ENCODE assay signal across 17 cellular contexts in genomic region chr20:16919841-16920240, GRCh38.
DNase-seq lines count a peak whose midpoint lies in the region; ATAC-seq and TF ChIP-seq lines count a peak whose summit lies in the region.
"Had no signal": no experiment of that assay in that cellular context is flagged by ENCODE, and none has a peak within 500 bp of the region (broad histone marks: within the 10 kb centered on the region; RNA-seq: fewer than 3 reads in every experiment).

No MANE protein-coding gene starts in this region.

- H2BK15ac ChIP-seq in IMR-90 (ENCODE audit: low read depth, low read length) (peak overlapping the region; percentile 82; the same call in 2 of the 3 replicates), mesendoderm (replicated peaks; ENCODE audit: low read depth) (no peak overlapping the region)

- in situ Hi-C loops in IMR-90 (cut with MboI; ENCODE audit: low sequenced_read_pairs) = no loop called here

- H2BK120ac ChIP-seq in IMR-90 (ENCODE audit: low read depth, low read length) (peak overlapping the region; percentile 50; the same call in 1 of the 2 replicates), mesendoderm (ENCODE audit: low read depth, low read length) (no peak overlapping the region)

- H3K18ac ChIP-seq in IMR-90 (ENCODE audit: low read depth, low read length) = peak overlapping the region; percentile 35
- no peak overlapping the region for H3K18ac ChIP-seq in mesendoderm (ENCODE audit: low read length)

- POLR2A ChIA-PET in IMR-90 (lab: Charles Lee; ENCODE audit: unreplicated experiment) = no interaction called here
- POLR2A ChIA-PET in HEK293T (lab: Yijun Ruan, JAX) = no interaction called here

- CTCF ChIA-PET in IMR-90 (lab: Yijun Ruan, JAX) (no interaction called here), HEK293T (lab: Yijun Ruan, JAX) (no interaction called here)

- no peak overlapping the region for H2AK9ac ChIP-seq in IMR-90 (replicated peaks; ENCODE audit: low read depth, low read length, poor library complexity)

- no peak overlapping the region for H4K8ac ChIP-seq in IMR-90 (ENCODE audit: low read depth in 2 of 2, low read length in 2 of 2)
- H4K8ac ChIP-seq in mesendoderm (ENCODE audit: low read depth, low read length) = no peak overlapping the region

- H3K9me3 ChIP-seq in IMR-90 (ENCODE audit: control insufficient read depth, insufficient read depth, low read length) = no peaks in the 10 kb centered on the region
- H3K9me3 ChIP-seq: A549, Caco-2 had no signal

- H4K91ac ChIP-seq in IMR-90 (ENCODE audit: insufficient read depth, low read depth, low read length) = 0 out of 2 replicates have a peak overlapping the region, but pooled peaks have one; percentile 14

- H3K27me3 ChIP-seq in IMR-90 (ENCODE audit: control insufficient read depth, insufficient read depth, low read length) (no peaks in the 10 kb centered on the region), mesendoderm (ENCODE audit: insufficient read depth, low read length, poor library complexity) (no peaks in the 10 kb centered on the region)
- H3K27me3 ChIP-seq: BLaER1 treated with 17β-estradiol and CSF1 and Interleukin-3, amounts not matched to agents 10 nM and 100 nM had no signal

- peaks cover 13% of the 10 kb centered on the region for H3K9me1 ChIP-seq in IMR-90 (ENCODE audit: insufficient read depth, low read length)

- no peak for TF ChIP-seq RAD21 in IMR-90 (IDR thresholded peaks at IDR 0.05; ENCODE audit: low read length)

- TF ChIP-seq CTCF in IMR-90 (conservative IDR thresholded peaks at IDR 0.05; ENCODE audit: low read depth, low read length) = no peak

- intact Hi-C loops in IMR-90 (cut with micrococcal nuclease) = no loop called here

- no peaks in the 10 kb centered on the region for H4K20me1 ChIP-seq in IMR-90 (ENCODE audit: insufficient read depth, low read length)
- H4K20me1 ChIP-seq: BLaER1 treated with 17β-estradiol and CSF1 and Interleukin-3, amounts not matched to agents 10 nM and 100 nM had no signal

- H4K5ac ChIP-seq in IMR-90 (ENCODE audit: low read depth, low read length) (no peak overlapping the region), mesendoderm (ENCODE audit: low read length) (no peak overlapping the region)

- no peaks in the 10 kb centered on the region for H3K36me3 ChIP-seq in IMR-90 (ENCODE audit: control insufficient read depth, insufficient read depth, low read length)
- no peaks in the 10 kb centered on the region for H3K36me3 ChIP-seq in mesendoderm (ENCODE audit: control insufficient read depth, insufficient read depth, low read length)
- H3K36me3 ChIP-seq: BLaER1 treated with 17β-estradiol and CSF1 and Interleukin-3, amounts not matched to agents 10 nM and 100 nM had no signal

- TF ChIP-seq POLR2A in IMR-90 (IDR thresholded peaks at IDR 0.05; ENCODE audit: low read depth, low read length) = no peak

- H3K4me2 ChIP-seq in IMR-90 (ENCODE audit: low read depth, low read length) = no peak overlapping the region
- no peak overlapping the region for H3K4me2 ChIP-seq in mesendoderm (ENCODE audit: low read length)
- H3K4me2 ChIP-seq: A549; BLaER1 treated with 17β-estradiol and CSF1 and Interleukin-3, amounts not matched to agents 10 nM and 100 nM had no signal

- H3K9ac ChIP-seq in IMR-90 (ENCODE audit: low read depth, low read length) (no peak overlapping the region), mesendoderm (ENCODE audit: low read length) (no peak overlapping the region)
- H3K9ac ChIP-seq: BLaER1 treated with 17β-estradiol and CSF1 and Interleukin-3, amounts not matched to agents 10 nM and 100 nM had no signal

- H2BK5ac ChIP-seq in IMR-90 (ENCODE audit: low read depth, low read length, poor library complexity, severe bottlenecking) (no peak overlapping the region), mesendoderm (ENCODE audit: low read length) (no peak overlapping the region)

- H3K56ac ChIP-seq in IMR-90 (ENCODE audit: extremely low read depth, insufficient read depth, low read length) = no peak overlapping the region
- no peak overlapping the region for H3K56ac ChIP-seq in mesendoderm (ENCODE audit: low read length)

- ATAC-seq in IMR-90 (ENCODE audit: low read depth) = no peak
- no peak for ATAC-seq in HG03460 (IDR thresholded peaks at IDR 0.05; ENCODE audit: unreplicated experiment)
- ATAC-seq: A549; CD8-positive, alpha-beta T cell had no signal

- no CpG with 5 or more reads among the region's 5 CpGs for WGBS in IMR-90 (ENCODE audit: extremely low coverage in 2 of 2, insufficient read length in 1 of 2), 2 experiments
- WGBS in mesendoderm (ENCODE audit: extremely low coverage, insufficient coverage, low lambda C conversion rate) = no CpG with 5 or more reads among the region's 5 CpGs

- H2BK20ac ChIP-seq in IMR-90 (ENCODE audit: low read depth, low read length) = no peak overlapping the region

- H3K23ac ChIP-seq in IMR-90 (ENCODE audit: low read depth, low read length) (no peak overlapping the region), mesendoderm (ENCODE audit: low read length) (no peak overlapping the region)

- dilution Hi-C loops in IMR-90 (cut with HindIII; ENCODE audit: low sequenced_read_pairs, unreplicated experiment) = no loop called here

- H3K14ac ChIP-seq in IMR-90 (replicated peaks; ENCODE audit: low read depth, low read length) = no peak overlapping the region

- BruUV-seq in IMR-90 (replicated peaks; lab: Mats Ljungman, UMichigan) = no TSS peak

- no peak overlapping the region for H3K27ac ChIP-seq in IMR-90 (ENCODE audit: insufficient read depth, low read length)
- H3K27ac ChIP-seq in mesendoderm (ENCODE audit: low read depth, low read length) = no peak overlapping the region
- H3K27ac ChIP-seq: 22Rv1; A549; BLaER1 treated with 17β-estradiol and CSF1 and Interleukin-3, amounts not matched to agents 10 nM and 100 nM; C4-2B had no signal

- H3K4ac ChIP-seq in IMR-90 (ENCODE audit: low read depth, low read length) = no peak overlapping the region
- no peak overlapping the region for H3K4ac ChIP-seq in mesendoderm (ENCODE audit: low read depth, low read length)

- H2AK5ac ChIP-seq in IMR-90 (ENCODE audit: low read depth, low read length) = no peak overlapping the region; the same call in 1 of the 2 replicates
- no peak overlapping the region for H2AK5ac ChIP-seq in mesendoderm (ENCODE audit: low read length)

- H2AFZ ChIP-seq in IMR-90 (replicated peaks; ENCODE audit: low read length, poor library complexity) = no peak overlapping the region

- H3K79me1 ChIP-seq in IMR-90 (ENCODE audit: low read depth in 1 of 2, low read length in 2 of 2) = no peaks in the 10 kb centered on the region
- no peaks in the 10 kb centered on the region for H3K79me1 ChIP-seq in mesendoderm (ENCODE audit: low read length)

- no peak overlapping the region for H3K4me3 ChIP-seq in IMR-90 (ENCODE audit: insufficient read depth, low read depth, low read length)
- H3K4me3 ChIP-seq in mesendoderm (ENCODE audit: low read length) = no peak overlapping the region
- H3K4me3 ChIP-seq: A549; BLaER1 treated with 17β-estradiol and CSF1 and Interleukin-3, amounts not matched to agents 10 nM and 100 nM had no signal

- H3K79me2 ChIP-seq in mesendoderm (ENCODE audit: control insufficient read depth, insufficient read depth, low read length) = no peaks in the 10 kb centered on the region

- H3K4me1 ChIP-seq in IMR-90 (ENCODE audit: control insufficient read depth, insufficient read depth, low read length) (peaks cover 12% of the 10 kb centered on the region), mesendoderm (ENCODE audit: control insufficient read depth, low read depth, low read length) (no peaks in the 10 kb centered on the region)
- H3K4me1 ChIP-seq: Caco-2 had no signal

- DNase-seq in IMR-90 (no peak), NCI-H82 treated with DMSO at 0.1 percent for 48 hours (lab: John Stamatoyannopoulos, UW; ENCODE audit: unreplicated experiment) (peak; percentile 73), mesendoderm (peak; percentile 59), HEK293T (ENCODE audit: extremely low spot score) (no peak), globus pallidus (ENCODE audit: low spot score) (no peak)
- DNase-seq: AML-193; Caco-2; Calu3; CD4-positive, alpha-beta T cell; CD8-positive, alpha-beta T cell; DMS79 treated with DMSO at 0.1 percent for 48 hours; GF-D8 had no signal

TF ChIP-seq in IMR-90, 13 proteins besides CTCF, POLR2A, EP300 and RAD21 (continues in another document):
- no peak for TF ChIP-seq MAZ (IDR thresholded peaks at IDR 0.05; ENCODE audit: borderline replicate concordance, low read depth, low read length)
- TF ChIP-seq USF2 (IDR thresholded peaks at IDR 0.05; ENCODE audit: low read depth, low read length) = no peak

TF ChIP-seq in HEK293T, 16 proteins besides CTCF, POLR2A, EP300 and RAD21:
- TF ChIP-seq FOXM1 (IDR thresholded peaks at IDR 0.05; ENCODE audit: borderline replicate concordance) = no peak
- TF ChIP-seq FOXA1 (IDR thresholded peaks at IDR 0.05) = no peak
- no peak for TF ChIP-seq HDGF (IDR thresholded peaks at IDR 0.05; ENCODE audit: borderline replicate concordance)
- TF ChIP-seq TARDBP (IDR thresholded peaks at IDR 0.05) = no peak
- no peak for TF ChIP-seq BHLHE40 (IDR thresholded peaks at IDR 0.05; ENCODE audit: borderline replicate concordance)
- no peak for TF ChIP-seq ZNF384 (IDR thresholded peaks at IDR 0.05)
- no peak for TF ChIP-seq ARNT (IDR thresholded peaks at IDR 0.05)
- no peak for TF ChIP-seq CTBP1 (IDR thresholded peaks at IDR 0.05; ENCODE audit: borderline replicate concordance)
- TF ChIP-seq L3MBTL2 (conservative IDR thresholded peaks at IDR 0.05) = no peak

Comparison
In these comparisons a context has a peak if more than half of its experiments do, and no peak if none do; other contexts are left out.
1. DNase-seq: peak in NCI-H82 treated with DMSO at 0.1 percent for 48 hours (single experiment) and mesendoderm (single experiment); none in IMR-90 (single experiment), HEK293T (single experiment) and globus pallidus (single experiment).